ENCODE assay signal across 37 cellular contexts in the genomic region with DNA sequence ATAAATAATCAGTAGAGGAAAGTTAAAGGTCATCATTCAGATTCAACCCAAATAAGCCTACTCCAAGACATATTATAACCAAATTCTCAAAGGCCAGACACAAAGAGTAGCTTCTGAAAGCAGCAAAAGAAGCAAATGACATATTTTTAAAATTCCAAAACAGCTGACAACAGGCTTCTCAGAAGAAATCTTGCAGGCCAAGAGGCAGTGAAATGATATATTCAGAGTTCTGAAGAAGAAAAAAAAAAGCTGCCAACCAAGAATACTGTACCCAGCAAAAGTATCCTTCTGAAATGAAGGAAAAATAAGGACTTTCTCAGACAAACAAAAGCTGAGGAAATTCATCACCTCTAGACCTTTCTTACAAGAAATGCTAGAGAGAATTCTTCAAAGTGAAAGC.
"Had no signal": no experiment of that assay in that cellular context is flagged by ENCODE, and none has a peak within 500 bp of the region (broad histone marks: within the 10 kb centered on the region; RNA-seq: fewer than 3 reads in every experiment).

No MANE protein-coding gene starts in this region.

- ATAC-seq: activated CD8-positive, alpha-beta memory T cell treated with anti-CD3 and anti-CD28 coated beads, Interleukin-2, amount 10 ng/mL, durations not matched to agents 7 days and 5 days; activated CD8-positive, alpha-beta T cell treated with anti-CD3 and anti-CD28 coated beads, Interleukin-2, amount 10 ng/mL, durations not matched to agents 7 days and 5 days; activated naive CD4-positive, alpha-beta T cell treated with anti-CD3 and anti-CD28 coated beads, Interleukin-2, amount 50 U/mL, for 72 hours; activated naive CD8-positive, alpha-beta T cell treated with anti-CD3 and anti-CD28 coated beads, Interleukin-2, amount 50 U/mL, for 24 hours; activated T-cell treated with anti-CD3 and anti-CD28 coated beads, Interleukin-2, amount 50 U/mL, for 4 hours; activated T-cell treated with anti-CD3 and anti-CD28 coated beads, Interleukin-2, amount 50 U/mL, for 72 hours; activated T-helper 17 cell treated with anti-CD3 and anti-CD28 coated beads, Interleukin-2, amount 50 U/mL, for 72 hours had no signal

- H3K36me3 ChIP-seq: ascending aorta, cardiac muscle cell, colonic mucosa had no signal

- DNase-seq: activated B cell treated with CpG ODN at 0.5 μM for 24 hours; activated CD4-positive, alpha-beta memory T cell treated with anti-CD3 and anti-CD28 coated beads, Interleukin-2, amount 10 ng/mL, durations not matched to agents 7 days and 5 days; activated CD4-positive, alpha-beta T cell treated with anti-CD3 and anti-CD28 coated beads for 48 hours; activated CD4-positive, alpha-beta T cell treated with anti-CD3 and anti-CD28 coated beads, Interleukin-2, amount 10 ng/mL, durations not matched to agents 7 days and 5 days; activated CD4-positive, alpha-beta T cell treated with anti-CD3 and anti-CD28 coated beads, Interleukin-2, amount 50 U/mL, for 48 hours; activated CD4-positive, CD25-positive, alpha-beta regulatory T cell treated with anti-CD3 and anti-CD28 coated beads, Interleukin-2, amount 50 U/mL, for 72 hours; activated CD8-positive, alpha-beta memory T cell treated with anti-CD3 and anti-CD28 coated beads for 24 hours; activated CD8-positive, alpha-beta memory T cell treated with anti-CD3 and anti-CD28 coated beads, Interleukin-2, amount 10 ng/mL, durations not matched to agents 7 days and 5 days; activated CD8-positive, alpha-beta T cell treated with anti-CD3 and anti-CD28 coated beads, Interleukin-2, amount 10 ng/mL, durations not matched to agents 7 days and 5 days; activated effector memory CD4-positive, alpha-beta T cell treated with anti-CD3 and anti-CD28 coated beads, Interleukin-2, amount 50 U/mL, for 16 hours; activated gamma-delta T cell treated with Interleukin-2 at 50 U/mL for 16 hours; activated naive CD4-positive, alpha-beta T cell; activated naive CD4-positive, alpha-beta T cell treated with anti-CD3 and anti-CD28 coated beads for 36 hours; activated naive CD4-positive, alpha-beta T cell treated with anti-CD3 and anti-CD28 coated beads, Interleukin-2, amount 50 U/mL, for 16 hours; activated naive CD8-positive, alpha-beta T cell treated with anti-CD3 and anti-CD28 coated beads, Interleukin-2, amount 10 ng/mL, durations not matched to agents 7 days and 5 days; activated naive CD8-positive, alpha-beta T cell treated with anti-CD3 and anti-CD28 coated beads, Interleukin-2, amount 50 U/mL, for 24 hours; activated T-cell treated with anti-CD3 and anti-CD28 coated beads for 4 hours; activated T-cell treated with anti-CD3 and anti-CD28 coated beads, Interleukin-2, amount 50 U/mL, for 1 hour; activated T-cell treated with anti-CD3 and anti-CD28 coated beads, Interleukin-2, amount 50 U/mL, for 4 hours; activated T-cell treated with anti-CD3 and anti-CD28 coated beads, Interleukin-2, amount 50 U/mL, for 72 hours; amygdala; anterior cingulate cortex; caudate nucleus; cerebellar nuclear complex; colonic mucosa; T-helper 2 cell; T-helper 9 cell had no signal

- H3K27me3 ChIP-seq: ascending aorta, cardiac muscle cell, colonic mucosa had no signal

- H3K4me1 ChIP-seq: ascending aorta, colonic mucosa had no signal

- H3K27me3 Mint-ChIP-seq: activated B cell treated with CpG ODN at 0.5 μM for 24 hours; activated CD4-positive, alpha-beta memory T cell treated with anti-CD3 and anti-CD28 coated beads, Interleukin-2, amount 10 ng/mL, durations not matched to agents 7 days and 5 days; activated CD4-positive, alpha-beta T cell treated with anti-CD3 and anti-CD28 coated beads, Interleukin-2, amount 10 ng/mL, durations not matched to agents 7 days and 5 days; activated CD8-positive, alpha-beta memory T cell treated with anti-CD3 and anti-CD28 coated beads, Interleukin-2, amount 10 ng/mL, durations not matched to agents 7 days and 5 days; activated naive CD8-positive, alpha-beta T cell treated with anti-CD3 and anti-CD28 coated beads, Interleukin-2, amount 10 ng/mL, durations not matched to agents 7 days and 5 days; activated naive CD8-positive, alpha-beta T cell treated with anti-CD3 and anti-CD28 coated beads, Interleukin-2, amount 50 U/mL, for 24 hours; activated T-helper 17 cell treated with anti-CD3 and anti-CD28 coated beads, Interleukin-2, amount 50 U/mL, for 72 hours; brain; central memory CD8-positive, alpha-beta T cell had no signal

- H3K9me3 ChIP-seq: colonic mucosa had no signal

- H3K27ac Mint-ChIP-seq: activated B cell treated with CpG ODN at 0.5 μM for 24 hours; activated CD4-positive, alpha-beta memory T cell treated with anti-CD3 and anti-CD28 coated beads, Interleukin-2, amount 10 ng/mL, durations not matched to agents 7 days and 5 days; activated CD4-positive, alpha-beta T cell treated with anti-CD3 and anti-CD28 coated beads, Interleukin-2, amount 10 ng/mL, durations not matched to agents 7 days and 5 days; activated CD8-positive, alpha-beta memory T cell treated with anti-CD3 and anti-CD28 coated beads, Interleukin-2, amount 10 ng/mL, durations not matched to agents 7 days and 5 days; activated CD8-positive, alpha-beta T cell treated with anti-CD3 and anti-CD28 coated beads, Interleukin-2, amount 10 ng/mL, durations not matched to agents 7 days and 5 days; activated naive CD4-positive, alpha-beta T cell treated with anti-CD3 and anti-CD28 coated beads for 36 hours; activated naive CD4-positive, alpha-beta T cell treated with anti-CD3 and anti-CD28 coated beads, Interleukin-2, amount 50 U/mL, for 72 hours; activated naive CD8-positive, alpha-beta T cell treated with anti-CD3 and anti-CD28 coated beads, Interleukin-2, amount 10 ng/mL, durations not matched to agents 7 days and 5 days; activated naive CD8-positive, alpha-beta T cell treated with anti-CD3 and anti-CD28 coated beads, Interleukin-2, amount 50 U/mL, for 24 hours; activated T-cell treated with anti-CD3 and anti-CD28 coated beads, Interleukin-2, amount 50 U/mL, for 72 hours; activated T-helper 1 cell treated with anti-CD3 and anti-CD28 coated beads, Interleukin-12 subunit alpha, Interleukin-12 subunit beta, Interleukin-2, Interleukin-4 antibody, amounts not matched to agents 30 ng/mL and 10 ng/mL and 1 ng/mL, durations not matched to agents 14 hours and 24 hours and 36 hours; activated T-helper 17 cell treated with anti-CD3 and anti-CD28 coated beads, Interleukin-2, amount 50 U/mL, for 72 hours; brain; T-helper 1 cell treated with Interleukin-12 subunit alpha and Interleukin-12 subunit beta and Interleukin-4 antibody, amounts not matched to agents 30 μg/mL and 1 μg/mL, for 36 hours; T-helper 2 cell treated with Interferon-gamma antibody and Interleukin-4, amounts not matched to agents 5 μg/mL and 100 μg/mL, for 36 hours had no signal

- H3K27ac ChIP-seq: ascending aorta, cardiac muscle cell, colonic mucosa, VCaP had no signal

- H3K36me3 Mint-ChIP-seq: activated CD8-positive, alpha-beta memory T cell treated with anti-CD3 and anti-CD28 coated beads, Interleukin-2, amount 10 ng/mL, durations not matched to agents 7 days and 5 days; activated naive CD8-positive, alpha-beta T cell treated with anti-CD3 and anti-CD28 coated beads, Interleukin-2, amount 10 ng/mL, durations not matched to agents 7 days and 5 days; brain had no signal

- H3K4me3 ChIP-seq: ascending aorta, cardiac muscle cell, colonic mucosa had no signal

- H3K4me1 Mint-ChIP-seq: activated B cell treated with CpG ODN at 0.5 μM for 24 hours; activated CD4-positive, alpha-beta memory T cell treated with anti-CD3 and anti-CD28 coated beads, Interleukin-2, amount 10 ng/mL, durations not matched to agents 7 days and 5 days; activated CD4-positive, alpha-beta T cell treated with anti-CD3 and anti-CD28 coated beads, Interleukin-2, amount 10 ng/mL, durations not matched to agents 7 days and 5 days; activated CD8-positive, alpha-beta memory T cell treated with anti-CD3 and anti-CD28 coated beads, Interleukin-2, amount 10 ng/mL, durations not matched to agents 7 days and 5 days; activated naive CD8-positive, alpha-beta T cell treated with anti-CD3 and anti-CD28 coated beads, Interleukin-2, amount 10 ng/mL, durations not matched to agents 7 days and 5 days; activated naive CD8-positive, alpha-beta T cell treated with anti-CD3 and anti-CD28 coated beads, Interleukin-2, amount 50 U/mL, for 24 hours; activated T-helper 17 cell treated with anti-CD3 and anti-CD28 coated beads, Interleukin-2, amount 50 U/mL, for 72 hours; brain; central memory CD8-positive, alpha-beta T cell had no signal

- H3K4me3 Mint-ChIP-seq: activated B cell treated with CpG ODN at 0.5 μM for 24 hours; activated CD4-positive, alpha-beta memory T cell treated with anti-CD3 and anti-CD28 coated beads, Interleukin-2, amount 10 ng/mL, durations not matched to agents 7 days and 5 days; activated CD4-positive, alpha-beta T cell treated with anti-CD3 and anti-CD28 coated beads, Interleukin-2, amount 10 ng/mL, durations not matched to agents 7 days and 5 days; activated CD8-positive, alpha-beta memory T cell treated with anti-CD3 and anti-CD28 coated beads, Interleukin-2, amount 10 ng/mL, durations not matched to agents 7 days and 5 days; activated CD8-positive, alpha-beta T cell treated with anti-CD3 and anti-CD28 coated beads, Interleukin-2, amount 10 ng/mL, durations not matched to agents 7 days and 5 days; activated naive CD4-positive, alpha-beta T cell treated with anti-CD3 and anti-CD28 coated beads for 36 hours; activated naive CD8-positive, alpha-beta T cell treated with anti-CD3 and anti-CD28 coated beads, Interleukin-2, amount 10 ng/mL, durations not matched to agents 7 days and 5 days; activated naive CD8-positive, alpha-beta T cell treated with anti-CD3 and anti-CD28 coated beads, Interleukin-2, amount 50 U/mL, for 24 hours; activated T-cell treated with anti-CD3 and anti-CD28 coated beads, Interleukin-2, amount 50 U/mL, for 4 hours; activated T-cell treated with anti-CD3 and anti-CD28 coated beads, Interleukin-2, amount 50 U/mL, for 72 hours; activated T-helper 1 cell treated with anti-CD3 and anti-CD28 coated beads, Interleukin-12 subunit alpha, Interleukin-12 subunit beta, Interleukin-2, Interleukin-4 antibody, amounts not matched to agents 30 ng/mL and 10 ng/mL and 1 ng/mL, durations not matched to agents 14 hours and 24 hours and 36 hours; activated T-helper 17 cell treated with anti-CD3 and anti-CD28 coated beads, Interleukin-2, amount 50 U/mL, for 72 hours; brain; central memory CD8-positive, alpha-beta T cell; T-helper 1 cell treated with Interleukin-12 subunit alpha and Interleukin-12 subunit beta and Interleukin-4 antibody, amounts not matched to agents 30 μg/mL and 1 μg/mL, for 36 hours; T-helper 2 cell treated with Interferon-gamma antibody and Interleukin-4, amounts not matched to agents 5 μg/mL and 100 μg/mL, for 36 hours had no signal
